ENCODE assay signal across 11 cellular contexts in genomic region chr10:119290301-119291036, GRCh38.
DNase-seq lines count a peak whose midpoint lies in the region; ATAC-seq and TF ChIP-seq lines count a peak whose summit lies in the region.
"Had no signal": no experiment of that assay in that cellular context is flagged by ENCODE, and none has a peak within 500 bp of the region (broad histone marks: within the 10 kb centered on the region; RNA-seq: fewer than 3 reads in every experiment).

No MANE protein-coding gene starts in this region.

- in situ Hi-C loops in IMR-90 (cut with MboI; ENCODE audit: low sequenced_read_pairs): no loop called here

- H3K23ac ChIP-seq in IMR-90 (ENCODE audit: low read depth, low read length): no peak overlapping the region

- H3F3A ChIP-seq in neural progenitor cell (ENCODE audit: low read depth): no peaks in the 10 kb centered on the region

- no peak overlapping the region for H2BK120ac ChIP-seq in IMR-90 (ENCODE audit: low read depth, low read length)

- H3K9ac ChIP-seq in IMR-90 (ENCODE audit: low read depth, low read length): no peak overlapping the region
- H3K9ac ChIP-seq in neural progenitor cell: no peak overlapping the region

- H4K20me1 ChIP-seq in IMR-90 (ENCODE audit: insufficient read depth, low read length): peaks cover 84% of the 10 kb centered on the region
- no peaks in the 10 kb centered on the region for H4K20me1 ChIP-seq in neural progenitor cell (ENCODE audit: low read depth)

- H3K18ac ChIP-seq in IMR-90 (ENCODE audit: low read depth, low read length): no peak overlapping the region

- H3K9me3 Mint-ChIP-seq in CD4-positive, CD25-positive, alpha-beta regulatory T cell: peaks cover 0 to 1% (median 0%) of the 10 kb centered on the region in 7 donors
- H3K9me3 Mint-ChIP-seq in neural progenitor cell: no peaks in the 10 kb centered on the region

- H3K4me3 ChIP-seq in CD4-positive, CD25-positive, alpha-beta regulatory T cell (ENCODE audit: low read depth, low read length): no peak overlapping the region
- no peak overlapping the region for H3K4me3 ChIP-seq in IMR-90 (ENCODE audit: insufficient read depth, low read depth, low read length)
- no peak overlapping the region for H3K4me3 ChIP-seq in esophagus squamous epithelium
- no peak overlapping the region for H3K4me3 ChIP-seq in neural progenitor cell
- no peak overlapping the region for H3K4me3 ChIP-seq in SJCRH30
- H3K4me3 ChIP-seq: pancreas, SK-N-MC had no signal

- H2AK9ac ChIP-seq in IMR-90 (replicated peaks; ENCODE audit: low read depth, low read length, poor library complexity): peak overlapping the region; percentile 23

- H3K4me3 Mint-ChIP-seq in CD4-positive, CD25-positive, alpha-beta regulatory T cell: peak overlapping the region in 3 of 4 donors; percentile 39 to 79 (median 64)
- no peak overlapping the region for H3K4me3 Mint-ChIP-seq in neural progenitor cell

- H2AK5ac ChIP-seq in IMR-90 (ENCODE audit: low read depth, low read length): 0 out of 2 replicates have a peak overlapping the region, but pooled peaks have one; percentile 64

- no peak overlapping the region for H3K27ac ChIP-seq in CD4-positive, CD25-positive, alpha-beta regulatory T cell (ENCODE audit: insufficient read depth, low read length, poor library complexity, severe bottlenecking)
- H3K27ac ChIP-seq in IMR-90 (ENCODE audit: insufficient read depth, low read length) (no peak overlapping the region), esophagus squamous epithelium (peak overlapping the region in 3 of 4 donors; percentile 52 to 84 (median 59)), neural progenitor cell (no peak overlapping the region), SJCRH30 (no peak overlapping the region)
- H3K27ac ChIP-seq: pancreas, SK-N-MC had no signal

- H2BK15ac ChIP-seq in IMR-90 (ENCODE audit: low read depth, low read length): no peak overlapping the region

- no peak overlapping the region for H4K91ac ChIP-seq in IMR-90 (ENCODE audit: insufficient read depth, low read depth, low read length)

- peak overlapping the region; percentile 92 to 96 (median 94) for H3K27ac Mint-ChIP-seq in CD4-positive, CD25-positive, alpha-beta regulatory T cell
- no peak overlapping the region for H3K27ac Mint-ChIP-seq in neural progenitor cell

- peaks cover 4% of the 10 kb centered on the region for H3K36me3 Mint-ChIP-seq in CD4-positive, CD25-positive, alpha-beta regulatory T cell
- no peaks in the 10 kb centered on the region for H3K36me3 Mint-ChIP-seq in neural progenitor cell

- WGBS in IMR-90 (ENCODE audit: extremely low coverage in 2 of 2, insufficient read length in 1 of 2), 2 experiments: 72% methylated on average over 6 of the region's 12 CpGs; no CpG with 5 or more reads in 1 of the 2 experiments
- 55 to 64% methylated on average over 10 to 12 of the region's 12 CpGs for WGBS in esophagus squamous epithelium, 2 donors

- POLR2A ChIA-PET in IMR-90 (lab: Charles Lee; ENCODE audit: unreplicated experiment): no interaction called here

- peaks cover 36% of the 10 kb centered on the region for H3K9me1 ChIP-seq in IMR-90 (ENCODE audit: insufficient read depth, low read length)

- H3K4me2 ChIP-seq in IMR-90 (ENCODE audit: low read depth, low read length): no peak overlapping the region
- H3K4me2 ChIP-seq in neural progenitor cell: no peak overlapping the region

- H2BK5ac ChIP-seq in IMR-90 (ENCODE audit: low read depth, low read length, poor library complexity, severe bottlenecking): no peak overlapping the region

- no peaks in the 10 kb centered on the region for H3K27me3 ChIP-seq in CD4-positive, CD25-positive, alpha-beta regulatory T cell (ENCODE audit: control insufficient read depth, insufficient read depth, low read length)
- H3K27me3 ChIP-seq in IMR-90 (ENCODE audit: control insufficient read depth, insufficient read depth, low read length) (no peaks in the 10 kb centered on the region), esophagus squamous epithelium (no peaks in the 10 kb centered on the region), neural progenitor cell (peaks cover 3% of the 10 kb centered on the region), SJCRH30 (no peaks in the 10 kb centered on the region)
- H3K27me3 ChIP-seq: pancreas had no signal

- H3K14ac ChIP-seq in IMR-90 (replicated peaks; ENCODE audit: low read depth, low read length): 0 out of 2 replicates have a peak overlapping the region, but pooled peaks have one; percentile 61

- CTCF ChIA-PET in IMR-90 (lab: Yijun Ruan, JAX): no interaction called here

- no peaks in the 10 kb centered on the region for H3K36me3 ChIP-seq in CD4-positive, CD25-positive, alpha-beta regulatory T cell (ENCODE audit: control insufficient read depth, insufficient read depth, low read length)
- H3K36me3 ChIP-seq in IMR-90 (ENCODE audit: control insufficient read depth, insufficient read depth, low read length): peaks cover 15% of the 10 kb centered on the region
- H3K36me3 ChIP-seq in esophagus squamous epithelium: no peaks in the 10 kb centered on the region
- H3K36me3 ChIP-seq in neural progenitor cell: no peaks in the 10 kb centered on the region
- H3K36me3 ChIP-seq in SJCRH30: no peaks in the 10 kb centered on the region
- H3K36me3 ChIP-seq: pancreas had no signal

- H3K4me1 Mint-ChIP-seq in CD4-positive, CD25-positive, alpha-beta regulatory T cell: peaks cover 36 to 87% (median 51%) of the 10 kb centered on the region in 4 donors
- peaks cover 23% of the 10 kb centered on the region for H3K4me1 Mint-ChIP-seq in neural progenitor cell

- H3K4me1 ChIP-seq in CD4-positive, CD25-positive, alpha-beta regulatory T cell (ENCODE audit: control insufficient read depth, insufficient read depth, low read length, poor library complexity, severe bottlenecking): peaks cover 69% of the 10 kb centered on the region
- H3K4me1 ChIP-seq in IMR-90 (ENCODE audit: control insufficient read depth, insufficient read depth, low read length) (peaks cover 16% of the 10 kb centered on the region), esophagus squamous epithelium (peaks cover 8 to 74% (median 38%) of the 10 kb centered on the region in 3 donors), neural progenitor cell (peaks cover 7% of the 10 kb centered on the region), SJCRH30 (peaks cover 7% of the 10 kb centered on the region; the same call in 1 of the 2 replicates)
- H3K4me1 ChIP-seq: pancreas had no signal

- H2AFZ ChIP-seq in IMR-90 (replicated peaks; ENCODE audit: low read length, poor library complexity) (no peak overlapping the region), neural progenitor cell (replicated peaks) (no peak overlapping the region)

- H3K79me1 ChIP-seq in IMR-90 (ENCODE audit: low read depth in 1 of 2, low read length in 2 of 2): peaks cover 48 to 85% of the 10 kb centered on the region in 2 experiments

- H3K9me3 ChIP-seq in CD4-positive, CD25-positive, alpha-beta regulatory T cell (ENCODE audit: control insufficient read depth in 2 of 2, low read length in 2 of 2): no peaks in the 10 kb centered on the region
- H3K9me3 ChIP-seq in IMR-90 (ENCODE audit: control insufficient read depth, insufficient read depth, low read length) (no peaks in the 10 kb centered on the region), esophagus squamous epithelium (no peaks in the 10 kb centered on the region), neural progenitor cell (ENCODE audit: low read depth) (no peaks in the 10 kb centered on the region), SJCRH30 (replicated peaks) (no peaks in the 10 kb centered on the region)
- H3K9me3 ChIP-seq: pancreas had no signal

- H3K27me3 Mint-ChIP-seq in CD4-positive, CD25-positive, alpha-beta regulatory T cell: no peaks in the 10 kb centered on the region
- peaks cover 7% of the 10 kb centered on the region for H3K27me3 Mint-ChIP-seq in neural progenitor cell (ENCODE audit: insufficient read depth, low read depth)

- H3K79me2 ChIP-seq in neural progenitor cell (ENCODE audit: low read depth): no peaks in the 10 kb centered on the region

- no peak overlapping the region for H4K5ac ChIP-seq in IMR-90 (ENCODE audit: low read depth, low read length)

- intact Hi-C loops in IMR-90 (cut with micrococcal nuclease): no loop called here
- intact Hi-C loops in esophagus squamous epithelium (cut with DNase I): no loop called here

- no peak for ATAC-seq in CD4-positive, CD25-positive, alpha-beta regulatory T cell (ENCODE audit: low read depth in 2 of 2)
- ATAC-seq in IMR-90 (ENCODE audit: low read depth): no peak
- no peak for ATAC-seq in GM21737 (IDR thresholded peaks at IDR 0.05; ENCODE audit: unreplicated experiment)

- DNase-seq in CD4-positive, CD25-positive, alpha-beta regulatory T cell: no peak
- DNase-seq in IMR-90 (no peak), esophagus squamous epithelium (lab: John Stamatoyannopoulos, UW) (no peak), neural progenitor cell (ENCODE audit: low spot score) (no peak), SJCRH30 (no peak)
- no peak for DNase-seq in activated CD4-positive, CD25-positive, alpha-beta regulatory T cell treated with anti-CD3 and anti-CD28 coated beads, Interleukin-2, amount 50 U/mL, for 72 hours
- DNase-seq in stimulated activated CD4-positive, alpha-beta T cell treated with anti-CD3 and anti-CD28 coated beads, Interleukin-4, amount 100 ng/mL, for 1 hour: no peak
- DNase-seq: NCI-H187 had no signal

- no peak overlapping the region for H4K8ac ChIP-seq in IMR-90 (ENCODE audit: low read depth in 2 of 2, low read length in 2 of 2)

- peak overlapping the region; percentile 4; the same call in 1 of the 2 replicates for H3K4ac ChIP-seq in IMR-90 (ENCODE audit: low read depth, low read length)

- peak; percentile 19; the same call in 1 of the 2 replicates for TF ChIP-seq RAD21 in IMR-90 (IDR thresholded peaks at IDR 0.05; ENCODE audit: low read length)

- no peak overlapping the region for H2BK20ac ChIP-seq in IMR-90 (ENCODE audit: low read depth, low read length)

- dilution Hi-C loops in IMR-90 (cut with HindIII; ENCODE audit: low sequenced_read_pairs, unreplicated experiment): no loop called here

- no peak overlapping the region for H3K56ac ChIP-seq in IMR-90 (ENCODE audit: extremely low read depth, insufficient read depth, low read length)

- BruUV-seq in IMR-90 (replicated peaks; lab: Mats Ljungman, UMichigan): no TSS peak

- TF ChIP-seq CTCF in IMR-90 (conservative IDR thresholded peaks at IDR 0.05; ENCODE audit: low read depth, low read length) (no peak; the same call in 1 of the 2 replicates), esophagus squamous epithelium (IDR thresholded peaks at IDR 0.05) (peak in 1 of 6 experiments; percentile 6), neural progenitor cell (IDR thresholded peaks at IDR 0.05) (peak; percentile 22)

- TF ChIP-seq POLR2A in IMR-90 (IDR thresholded peaks at IDR 0.05; ENCODE audit: low read depth, low read length) (no peak), esophagus squamous epithelium (IDR thresholded peaks at IDR 0.05) (no peak)

TF ChIP-seq in IMR-90, 13 proteins besides CTCF, POLR2A, EP300 and RAD21:
- TF ChIP-seq MAFK (IDR thresholded peaks at IDR 0.05; ENCODE audit: low read depth, low read length) (peak; percentile 65), RCOR1 (IDR thresholded peaks at IDR 0.05; ENCODE audit: insufficient replicate concordance, low read length) (no peak), NFE2L2 (IDR thresholded peaks at IDR 0.05; ENCODE audit: low read depth, low read length) (no peak), MXI1 (IDR thresholded peaks at IDR 0.05; ENCODE audit: borderline replicate concordance, low read depth, low read length) (no peak)

Comparison
In these comparisons a context has a peak if more than half of its experiments do, and no peak if none do; other contexts are left out.
1. H3K27ac ChIP-seq: peak in esophagus squamous epithelium (3 of 4); none in CD4-positive, CD25-positive, alpha-beta regulatory T cell (single experiment), IMR-90 (single experiment), neural progenitor cell (single experiment) and SJCRH30 (single experiment).